Comparison of ENCODE assay signal across 1 cellular context in genomic region chr1:27940297-27940696, GRCh38.
TF ChIP-seq lines count a peak whose summit lies in the region.

No MANE protein-coding gene starts in this region.

TF ChIP-seq in H1, 55 proteins besides CTCF, POLR2A, EP300 and RAD21:
- TF ChIP-seq SP2 (IDR thresholded peaks at IDR 0.05; ENCODE audit: low read length) (no peak), JUN (IDR thresholded peaks at IDR 0.05; ENCODE audit: low read depth, low read length) (no peak), FOSL1 (IDR thresholded peaks at IDR 0.05; ENCODE audit: insufficient read depth, low read depth, low read length) (no peak), TAF1 (IDR thresholded peaks at IDR 0.05; ENCODE audit: low read depth, low read length) (no peak), SAP30 (IDR thresholded peaks at IDR 0.05; ENCODE audit: insufficient read depth, insufficient replicate concordance, low read length) (no peak), POLR2AphosphoS5 (IDR thresholded peaks at IDR 0.05; ENCODE audit: low read depth, low read length) (no peak), KDM5A (IDR thresholded peaks at IDR 0.05; ENCODE audit: low read length) (no peak), MAFK (IDR thresholded peaks at IDR 0.05; ENCODE audit: low read depth, low read length) (no peak), BRCA1 (IDR thresholded peaks at IDR 0.05; ENCODE audit: low read depth, low read length) (no peak), SRF (IDR thresholded peaks at IDR 0.05; ENCODE audit: low read depth, low read length) (no peak), CBX5 (IDR thresholded peaks at IDR 0.05; ENCODE audit: low read depth, low read length) (no peak)
- TF ChIP-seq, protein P1, sequence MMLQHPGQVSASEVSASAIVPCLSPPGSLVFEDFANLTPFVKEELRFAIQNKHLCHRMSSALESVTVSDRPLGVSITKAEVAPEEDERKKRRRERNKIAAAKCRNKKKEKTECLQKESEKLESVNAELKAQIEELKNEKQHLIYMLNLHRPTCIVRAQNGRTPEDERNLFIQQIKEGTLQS (IDR thresholded peaks at IDR 0.05; ENCODE audit: insufficient read depth, low read depth, low read length), result no peak
